34 cellular contexts compared by ENCODE assay signal in genomic region chr7:25409897-25410635, GRCh38.
"Had no signal": no experiment of that assay in that cellular context is flagged by ENCODE, and none has a peak within 500 bp of the region (broad histone marks: within the 10 kb centered on the region; RNA-seq: fewer than 3 reads in every experiment).

No MANE protein-coding gene starts in this region.

- H3K36me3 ChIP-seq: brain microvascular endothelial cell had no signal

- H3K4me3 Mint-ChIP-seq: activated CD8-positive, alpha-beta T cell treated with anti-CD3 and anti-CD28 coated beads for 36 hours; activated naive CD8-positive, alpha-beta T cell; activated T-cell treated with anti-CD3 and anti-CD28 coated beads, Interleukin-2, amount 50 U/mL, for 4 hours; activated T-helper 17 cell treated with anti-CD3 and anti-CD28 coated beads, Interleukin-2, amount 50 U/mL, for 72 hours; central memory CD8-positive, alpha-beta T cell; effector memory CD8-positive, alpha-beta T cell; T-helper 17 cell; T-helper 2 cell treated with Interferon-gamma antibody and Interleukin-4, amounts not matched to agents 5 μg/mL and 100 μg/mL, for 36 hours; WTC11 had no signal

- DNase-seq: activated CD4-positive, alpha-beta T cell treated with anti-CD3 and anti-CD28 coated beads for 1 hour; activated CD4-positive, alpha-beta T cell treated with anti-CD3 and anti-CD28 coated beads for 48 hours; activated CD4-positive, alpha-beta T cell treated with anti-CD3 and anti-CD28 coated beads, Interleukin-2, amount 50 U/mL, for 1 hour; activated CD4-positive, alpha-beta T cell treated with anti-CD3 and anti-CD28 coated beads, Interleukin-2, amount 50 U/mL, for 48 hours; activated CD8-positive, alpha-beta memory T cell treated with anti-CD3 and anti-CD28 coated beads for 24 hours; activated CD8-positive, alpha-beta T cell treated with anti-CD3 and anti-CD28 coated beads for 36 hours; activated effector memory CD4-positive, alpha-beta T cell treated with Interleukin-2 at 50 U/mL for 16 hours; activated gamma-delta T cell treated with Interleukin-2 at 50 U/mL for 16 hours; activated naive CD4-positive, alpha-beta T cell treated with anti-CD3 and anti-CD28 coated beads, Interleukin-2, amount 50 U/mL, for 16 hours; activated naive CD4-positive, alpha-beta T cell treated with Interleukin-2 at 50 U/mL for 16 hours; activated T-cell treated with anti-CD3 and anti-CD28 coated beads, Interleukin-2, amount 50 U/mL, for 4 hours; amniotic stem cell; anterior cingulate cortex; brain microvascular endothelial cell; cortex of kidney; dermis blood vessel endothelial cell; effector CD4-positive, alpha-beta T cell; effector memory CD8-positive, alpha-beta T cell; foreskin fibroblast; T-helper 1 cell; T-helper 17 cell; T1000 had no signal

- FAIRE-seq: astrocyte, bronchial epithelial cell, colon, endometrium, endothelial cell of umbilical vein, frontal cortex had no signal

- H3K36me3 Mint-ChIP-seq: activated naive CD8-positive, alpha-beta T cell; WTC11 had no signal

- H3K4me1 Mint-ChIP-seq: activated T-helper 17 cell treated with anti-CD3 and anti-CD28 coated beads, Interleukin-2, amount 50 U/mL, for 72 hours; central memory CD8-positive, alpha-beta T cell; T-helper 17 cell; WTC11 had no signal

- H3K27ac ChIP-seq: brain microvascular endothelial cell, epithelial cell of prostate had no signal

- ATAC-seq: activated CD8-positive, alpha-beta T cell treated with anti-CD3 and anti-CD28 coated beads for 36 hours; activated T-cell treated with anti-CD3 and anti-CD28 coated beads, Interleukin-2, amount 50 U/mL, for 4 hours; activated T-helper 17 cell treated with anti-CD3 and anti-CD28 coated beads, Interleukin-2, amount 50 U/mL, for 72 hours; effector memory CD8-positive, alpha-beta T cell; T-helper 17 cell; WTC11 had no signal

- H3K27me3 ChIP-seq: brain microvascular endothelial cell had no signal

- H3K27ac Mint-ChIP-seq: activated CD8-positive, alpha-beta T cell treated with anti-CD3 and anti-CD28 coated beads for 36 hours; activated naive CD8-positive, alpha-beta T cell; activated T-helper 17 cell treated with anti-CD3 and anti-CD28 coated beads, Interleukin-2, amount 50 U/mL, for 72 hours; effector memory CD8-positive, alpha-beta T cell; T-helper 17 cell; T-helper 2 cell treated with Interferon-gamma antibody and Interleukin-4, amounts not matched to agents 5 μg/mL and 100 μg/mL, for 36 hours; WTC11 had no signal

- H3K9me3 Mint-ChIP-seq: activated CD8-positive, alpha-beta T cell treated with anti-CD3 and anti-CD28 coated beads for 36 hours; activated T-cell treated with anti-CD3 and anti-CD28 coated beads, Interleukin-2, amount 50 U/mL, for 4 hours; activated T-helper 17 cell treated with anti-CD3 and anti-CD28 coated beads, Interleukin-2, amount 50 U/mL, for 72 hours; central memory CD8-positive, alpha-beta T cell; T-helper 2 cell treated with Interferon-gamma antibody and Interleukin-4, amounts not matched to agents 5 μg/mL and 100 μg/mL, for 36 hours; WTC11 had no signal
